In the genomic region with DNA sequence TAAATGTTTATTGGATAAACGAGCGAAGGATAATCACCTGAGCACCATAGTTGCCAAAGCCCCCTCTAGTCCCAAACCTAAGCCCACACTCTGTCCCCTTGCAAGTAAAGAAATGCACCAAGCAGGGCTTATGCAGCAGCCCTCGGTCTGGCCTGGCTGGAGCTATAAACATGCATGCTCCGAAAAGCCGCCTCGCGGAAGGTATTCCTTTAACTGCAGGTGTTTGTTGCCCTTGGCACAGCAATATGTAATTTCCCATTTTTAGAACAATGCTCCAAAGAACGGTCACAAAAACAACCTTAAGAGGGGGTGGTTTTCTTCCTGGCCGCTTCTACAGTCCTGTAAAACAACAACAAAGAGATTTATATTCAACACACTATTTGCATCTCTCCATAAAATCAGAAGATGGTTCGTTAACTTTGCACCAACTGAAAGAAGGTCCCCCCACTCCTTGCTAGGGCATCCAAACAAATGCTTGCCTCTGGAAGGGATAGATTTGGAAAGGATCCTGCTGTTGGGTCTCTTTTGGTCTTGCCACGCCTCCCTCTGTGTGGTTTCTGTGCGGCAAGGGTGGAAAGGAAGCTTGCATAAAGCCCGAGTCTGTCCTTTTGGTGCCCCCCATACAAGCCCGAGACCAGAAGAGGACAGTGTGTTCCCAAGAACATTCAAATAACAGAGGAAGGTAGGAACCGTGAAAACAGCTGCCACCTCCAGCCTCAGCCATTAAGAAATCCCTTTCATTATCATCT, we compare ENCODE assay signal across 12 cellular contexts. TPM values are rescaled to one million over a fixed set of nuclear protein-coding genes. Genes with fewer than 3 reads are reported as not detected.
A peak's percentile ranks its signal among the peaks of the same experiment; 100 is the strongest.
DNase-seq lines count a peak whose midpoint lies in the region; ATAC-seq, FAIRE-seq and TF ChIP-seq lines count a peak whose summit lies in the region.
"Had no signal": no experiment of that assay in that cellular context is flagged by ENCODE, and none has a peak within 500 bp of the region (broad histone marks: within the 10 kb centered on the region; RNA-seq: fewer than 3 reads in every experiment).

No MANE protein-coding gene starts in this region.

- ATAC-seq in Panc1 (peak; percentile 82), left ventricle myocardium superior (peak; percentile 55), gastrocnemius medialis (peak; percentile 45 to 78), GM21786 (IDR thresholded peaks at IDR 0.05; ENCODE audit: unreplicated experiment) (no peak), HG03469 (IDR thresholded peaks at IDR 0.05; ENCODE audit: unreplicated experiment) (no peak)

- no peaks in the 10 kb centered on the region for H3K36me3 ChIP-seq in Panc1 (ENCODE audit: control insufficient read depth, insufficient read depth, low read length)
- H3K36me3 ChIP-seq in gastrocnemius medialis, result no peaks in the 10 kb centered on the region

- CTCF ChIA-PET in Panc1 (lab: Charles Lee), result interaction anchor here (0.6 to 1.2 kb wide), 4 partner anchors 9 to 241 kb away, joined by 3 to 6 read pairs (median 4); no protein-coding TSS in a partner anchor

- no peaks in the 10 kb centered on the region for H3K9me3 ChIP-seq in Panc1 (ENCODE audit: control insufficient read depth, insufficient read depth, low read depth, low read length)
- H3K9me3 ChIP-seq in gastrocnemius medialis, result no peaks in the 10 kb centered on the region

- in situ Hi-C loops in Panc1 (cut with HindIII; ENCODE audit: low pct_unique_long_range_greater_than_20kb, low sequenced_read_pairs) (no loop called here), gastrocnemius medialis (cut with MboI; ENCODE audit: low sequenced_read_pairs in 4 of 4) (no loop called here)

- peak; percentile 90 for FAIRE-seq in G401.6 (lab: Jason Lieb, UNC)

- no TSS peak for BruUV-seq in Panc1 (replicated peaks; lab: Mats Ljungman, UMichigan)

- TF ChIP-seq CTCF in Panc1 (IDR thresholded peaks at IDR 0.05), result no peak
- TF ChIP-seq CTCF in gastrocnemius medialis (IDR thresholded peaks at IDR 0.05 in 4 of 5, conservative IDR thresholded peaks at IDR 0.05 in 1 of 5), result no peak

- DNase-seq in Panc1 (ENCODE audit: low read depth, low spot score), result no peak
- no peak for DNase-seq in left ventricle myocardium superior
- DNase-seq in gastrocnemius medialis, result no peak
- DNase-seq in stimulated activated CD4-positive, alpha-beta T cell treated with anti-CD3 and anti-CD28 coated beads, Interleukin-15, amount 100 ng/mL, for 24 hours, result no peak
- no peak for DNase-seq in COLO829 (ENCODE audit: low spot score)
- DNase-seq: activated CD4-positive, alpha-beta T cell treated with anti-CD3 and anti-CD28 coated beads, Interleukin-2, amount 10 ng/mL, durations not matched to agents 24 days and 14 days; DND-41; OCI-M1 had no signal

- intact Hi-C loops in Panc1 (cut with micrococcal nuclease; ENCODE audit: unreplicated experiment) (no loop called here), left ventricle myocardium superior (cut with micrococcal nuclease) (loop anchor here (10.0 kb wide), 1 partner anchor 111 kb away; a partner anchor contains a TSS), gastrocnemius medialis (cut with DNase I; ENCODE audit: low total_unique reads) (no loop called here)

- H3K4me1 ChIP-seq in Panc1 (ENCODE audit: control insufficient read depth, insufficient read depth, low read length), result peaks cover 60% of the 10 kb centered on the region
- peaks cover 5 to 8% of the 10 kb centered on the region in 2 donors for H3K4me1 ChIP-seq in gastrocnemius medialis

- no peak for TF ChIP-seq POLR2A in gastrocnemius medialis (IDR thresholded peaks at IDR 0.05)

- peak overlapping the region in 1 of 2 experiments; percentile 29; a peak in 3 of 4 replicates for H3K4me3 ChIP-seq in Panc1 (ENCODE audit: low read depth in 2 of 2, low read length in 2 of 2)
- H3K4me3 ChIP-seq in gastrocnemius medialis, result peak overlapping the region in 1 of 4 donors; percentile 2

- peak overlapping the region; percentile 98 for H3K27ac ChIP-seq in Panc1 (ENCODE audit: low read length)
- H3K27ac ChIP-seq in gastrocnemius medialis, result peak overlapping the region; percentile 52 to 78 (median 70)

- POLR2A ChIA-PET in Panc1 (lab: Charles Lee), result interaction anchor here (0.6 kb wide), 2 partner anchors 50 to 129 kb away, joined by 3 to 4 read pairs; no protein-coding TSS in a partner anchor

- H3K27me3 ChIP-seq in Panc1 (ENCODE audit: control insufficient read depth, insufficient read depth, low read length), result no peaks in the 10 kb centered on the region
- H3K27me3 ChIP-seq in gastrocnemius medialis, result no peaks in the 10 kb centered on the region

RNA-seq across cellular contexts. Expression of a gene that starts 14.9 kb away (rescaled TPM):
- total RNA-seq in Panc1 (2021; ENCODE audit: unreplicated experiment), result 1.1 TPM
- 0.70 TPM for polyA plus RNA-seq in Panc1 (2012; ENCODE audit: insufficient read length)
- total RNA-seq in left ventricle myocardium superior, result not detected
- total RNA-seq in gastrocnemius medialis, result not detected
- total RNA-seq: activated CD4-positive, alpha-beta T cell treated with anti-CD3 and anti-CD28 coated beads, Interleukin-2, amount 10 ng/mL, durations not matched to agents 24 days and 14 days; fibroblast of villous mesenchyme had no signal

Comparison
In these comparisons a context has a peak if more than half of its experiments do, and no peak if none do; other contexts are left out.
1. ATAC-seq: peak in Panc1 (single experiment), left ventricle myocardium superior (single experiment) and gastrocnemius medialis (2 of 2); none in GM21786 (single experiment) and HG03469 (single experiment).